Comparison of ENCODE assay signal across 33 cellular contexts in genomic region chr18:36191286-36191685, GRCh38. TPM values are rescaled to one million over a fixed set of nuclear protein-coding genes. Genes with fewer than 3 reads are reported as not detected.
"Had no signal": no experiment of that assay in that cellular context is flagged by ENCODE, and none has a peak within 500 bp of the region (broad histone marks: within the 10 kb centered on the region; RNA-seq: fewer than 3 reads in every experiment).

No MANE protein-coding gene starts in this region.

- H3K9me3 ChIP-seq: adrenal gland, body of pancreas had no signal

- FAIRE-seq: frontal cortex had no signal

- H3K27ac ChIP-seq: adrenal gland, body of pancreas, cardiac muscle cell, coronary artery, dorsolateral prefrontal cortex, WERI-Rb-1 had no signal

- H3K4me3 Mint-ChIP-seq: activated B cell treated with CpG ODN at 0.5 μM for 24 hours; activated CD8-positive, alpha-beta T cell treated with anti-CD3 and anti-CD28 coated beads for 36 hours; activated naive CD4-positive, alpha-beta T cell treated with anti-CD3 and anti-CD28 coated beads for 36 hours; activated naive CD4-positive, alpha-beta T cell treated with anti-CD3 and anti-CD28 coated beads, Interleukin-2, amount 50 U/mL, for 24 hours; activated naive CD8-positive, alpha-beta T cell treated with anti-CD3 and anti-CD28 coated beads for 36 hours; activated naive CD8-positive, alpha-beta T cell treated with anti-CD3 and anti-CD28 coated beads, Interleukin-2, amount 50 U/mL, for 24 hours; activated T-cell treated with anti-CD3 and anti-CD28 coated beads, Interleukin-2, amount 50 U/mL, for 24 hours; activated T-cell treated with anti-CD3 and anti-CD28 coated beads, Interleukin-2, amount 50 U/mL, for 72 hours; dendritic cell treated with granulocyte-macrophage colony-stimulating factor and Interleukin-4, amounts not matched to agents 40 ng/mL and 50 ng/mL, for 4 days; endodermal cell; T-helper 17 cell; T-helper 2 cell treated with Interferon-gamma antibody and Interleukin-4, amounts not matched to agents 5 μg/mL and 100 μg/mL, for 36 hours had no signal

- H3K36me3 Mint-ChIP-seq: activated naive CD8-positive, alpha-beta T cell treated with anti-CD3 and anti-CD28 coated beads for 36 hours had no signal

- DNase-seq: activated B cell treated with CpG ODN at 0.5 μM for 24 hours; activated CD4-positive, alpha-beta T cell treated with anti-CD3 and anti-CD28 coated beads for 48 hours; activated CD4-positive, alpha-beta T cell treated with anti-CD3 and anti-CD28 coated beads, Interleukin-2, amount 50 U/mL, for 1 hour; activated CD4-positive, alpha-beta T cell treated with anti-CD3 and anti-CD28 coated beads, Interleukin-2, amount 50 U/mL, for 48 hours; activated CD8-positive, alpha-beta memory T cell treated with anti-CD3 and anti-CD28 coated beads for 24 hours; activated CD8-positive, alpha-beta T cell treated with anti-CD3 and anti-CD28 coated beads for 36 hours; activated naive CD4-positive, alpha-beta T cell treated with anti-CD3 and anti-CD28 coated beads for 36 hours; activated naive CD8-positive, alpha-beta T cell treated with anti-CD3 and anti-CD28 coated beads for 36 hours; activated naive CD8-positive, alpha-beta T cell treated with anti-CD3 and anti-CD28 coated beads, Interleukin-2, amount 50 U/mL, for 24 hours; activated T-cell treated with anti-CD3 and anti-CD28 coated beads for 4 hours; activated T-cell treated with anti-CD3 and anti-CD28 coated beads, Interleukin-2, amount 50 U/mL, for 24 hours; activated T-cell treated with anti-CD3 and anti-CD28 coated beads, Interleukin-2, amount 50 U/mL, for 72 hours; adrenal gland; amygdala; aorta; body of pancreas; central memory CD4-positive, alpha-beta T cell; cerebellar nuclear complex; dorsolateral prefrontal cortex; effector memory CD4-positive, alpha-beta T cell; endodermal cell; T-helper 1 cell; T-helper 17 cell; T1000; WERI-Rb-1 had no signal

- H3K27ac Mint-ChIP-seq: activated B cell treated with CpG ODN at 0.5 μM for 24 hours; activated CD8-positive, alpha-beta T cell treated with anti-CD3 and anti-CD28 coated beads for 36 hours; activated naive CD4-positive, alpha-beta T cell treated with anti-CD3 and anti-CD28 coated beads for 36 hours; activated naive CD4-positive, alpha-beta T cell treated with anti-CD3 and anti-CD28 coated beads, Interleukin-2, amount 50 U/mL, for 24 hours; activated naive CD8-positive, alpha-beta T cell treated with anti-CD3 and anti-CD28 coated beads for 36 hours; activated naive CD8-positive, alpha-beta T cell treated with anti-CD3 and anti-CD28 coated beads, Interleukin-2, amount 50 U/mL, for 24 hours; activated T-cell treated with anti-CD3 and anti-CD28 coated beads, Interleukin-2, amount 50 U/mL, for 24 hours; activated T-cell treated with anti-CD3 and anti-CD28 coated beads, Interleukin-2, amount 50 U/mL, for 72 hours; dendritic cell treated with granulocyte-macrophage colony-stimulating factor and Interleukin-4, amounts not matched to agents 40 ng/mL and 50 ng/mL, for 4 days; endodermal cell; T-helper 17 cell; T-helper 2 cell treated with Interferon-gamma antibody and Interleukin-4, amounts not matched to agents 5 μg/mL and 100 μg/mL, for 36 hours had no signal

- H3K4me1 Mint-ChIP-seq: activated naive CD8-positive, alpha-beta T cell treated with anti-CD3 and anti-CD28 coated beads for 36 hours had no signal

- H3K27me3 ChIP-seq: adrenal gland, body of pancreas had no signal

- ATAC-seq: activated CD4-positive, CD25-positive, alpha-beta regulatory T cell treated with anti-CD3 and anti-CD28 coated beads, Interleukin-2, amount 50 U/mL, for 24 hours; activated CD8-positive, alpha-beta T cell treated with anti-CD3 and anti-CD28 coated beads for 36 hours; activated naive CD8-positive, alpha-beta T cell treated with anti-CD3 and anti-CD28 coated beads, Interleukin-2, amount 50 U/mL, for 24 hours; activated T-cell treated with anti-CD3 and anti-CD28 coated beads, Interleukin-2, amount 50 U/mL, for 72 hours; body of pancreas; esophagus mucosa; T-helper 17 cell had no signal

- H3K4me3 ChIP-seq: adrenal gland, body of pancreas, cardiac muscle cell, coronary artery, dorsolateral prefrontal cortex had no signal

- H3K9me3 Mint-ChIP-seq: activated B cell treated with CpG ODN at 0.5 μM for 24 hours; activated CD8-positive, alpha-beta T cell treated with anti-CD3 and anti-CD28 coated beads for 36 hours; activated naive CD4-positive, alpha-beta T cell treated with anti-CD3 and anti-CD28 coated beads for 36 hours; activated naive CD4-positive, alpha-beta T cell treated with anti-CD3 and anti-CD28 coated beads, Interleukin-2, amount 50 U/mL, for 24 hours; activated naive CD8-positive, alpha-beta T cell treated with anti-CD3 and anti-CD28 coated beads for 36 hours; activated naive CD8-positive, alpha-beta T cell treated with anti-CD3 and anti-CD28 coated beads, Interleukin-2, amount 50 U/mL, for 24 hours; activated T-cell treated with anti-CD3 and anti-CD28 coated beads, Interleukin-2, amount 50 U/mL, for 24 hours; activated T-cell treated with anti-CD3 and anti-CD28 coated beads, Interleukin-2, amount 50 U/mL, for 72 hours; dendritic cell treated with granulocyte-macrophage colony-stimulating factor and Interleukin-4, amounts not matched to agents 40 ng/mL and 50 ng/mL, for 4 days; endodermal cell; T-helper 2 cell treated with Interferon-gamma antibody and Interleukin-4, amounts not matched to agents 5 μg/mL and 100 μg/mL, for 36 hours had no signal

- H3K36me3 ChIP-seq: adrenal gland, cardiac muscle cell, WERI-Rb-1 had no signal

RNA-seq across cellular contexts. Expression of gene MOCOS, which starts 4.0 kb away (rescaled TPM):
- total RNA-seq: activated naive CD4-positive, alpha-beta T cell treated with anti-CD3 and anti-CD28 coated beads for 36 hours had no signal
